In genomic region chr9:32384002-32384363, GRCh38 we compare ENCODE assay signal across 8 cellular contexts. TPM values are rescaled to one million over a fixed set of nuclear protein-coding genes. Genes with fewer than 3 reads are reported as not detected.
A peak's percentile ranks its signal among the peaks of the same experiment; 100 is the strongest.
DNase-seq lines count a peak whose midpoint lies in the region; ATAC-seq, FAIRE-seq and TF ChIP-seq lines count a peak whose summit lies in the region.

No MANE protein-coding gene starts in this region.

- H3K9me3 Mint-ChIP-seq in activated T-helper 1 cell treated with anti-CD3 and anti-CD28 coated beads, Interleukin-12 subunit alpha, Interleukin-12 subunit beta, Interleukin-2, Interleukin-4 antibody, amounts not matched to agents 30 ng/mL and 10 ng/mL and 1 ng/mL, durations not matched to agents 14 hours and 24 hours and 36 hours = no peaks in the 10 kb centered on the region

- intact Hi-C loops in activated T-helper 1 cell treated with anti-CD3 and anti-CD28 coated beads, Interleukin-12 subunit alpha, Interleukin-12 subunit beta, Interleukin-2, Interleukin-4 antibody, amounts not matched to agents 30 ng/mL and 10 ng/mL and 1 ng/mL, durations not matched to agents 14 hours and 24 hours and 36 hours (cut with micrococcal nuclease) = loop anchor here (1.0 kb wide), 2 partner anchors 167 to 189 kb away; partner anchors contain the start of gene NDUFB6

- peaks cover 21% of the 10 kb centered on the region for H3K27me3 Mint-ChIP-seq in activated T-helper 1 cell treated with anti-CD3 and anti-CD28 coated beads, Interleukin-12 subunit alpha, Interleukin-12 subunit beta, Interleukin-2, Interleukin-4 antibody, amounts not matched to agents 30 ng/mL and 10 ng/mL and 1 ng/mL, durations not matched to agents 14 hours and 24 hours and 36 hours (ENCODE audit: insufficient read depth)

- H3K4me2 ChIP-seq in SK-N-SH (peak overlapping the region; percentile 79), keratinocyte (ENCODE audit: control insufficient read depth, extremely low read depth, insufficient read depth, low read depth, low read length) (peak overlapping the region; percentile 73)

- no peak for FAIRE-seq in keratinocyte (lab: Jason Lieb, UNC)

- peak overlapping the region; percentile 77 for H3K4me3 Mint-ChIP-seq in activated T-helper 1 cell treated with anti-CD3 and anti-CD28 coated beads, Interleukin-12 subunit alpha, Interleukin-12 subunit beta, Interleukin-2, Interleukin-4 antibody, amounts not matched to agents 30 ng/mL and 10 ng/mL and 1 ng/mL, durations not matched to agents 14 hours and 24 hours and 36 hours

- peak overlapping the region; percentile 97 for H2AFZ ChIP-seq in SK-N-SH (ENCODE audit: low read depth)
- H2AFZ ChIP-seq in keratinocyte (ENCODE audit: control insufficient read depth, low read length) = peak overlapping the region; percentile 94

- no peaks in the 10 kb centered on the region for H4K20me1 ChIP-seq in SK-N-SH (ENCODE audit: insufficient read depth)
- H4K20me1 ChIP-seq in keratinocyte (ENCODE audit: control insufficient read depth, extremely low read depth, insufficient read depth, low read length) = no peaks in the 10 kb centered on the region

- peaks cover under 1 to 10% of the 10 kb centered on the region in 2 experiments; a peak in 2 of 4 replicates for H3K4me1 ChIP-seq in SK-N-SH (ENCODE audit: control insufficient read depth in 1 of 2, insufficient read depth in 2 of 2, low read depth in 1 of 2, low read length in 1 of 2)
- H3K4me1 ChIP-seq in keratinocyte (ENCODE audit: control insufficient read depth, extremely low read depth, insufficient read depth, low read length) = peaks cover 7% of the 10 kb centered on the region
- H3K4me1 ChIP-seq in thoracic aorta (ENCODE audit: control insufficient read depth in 1 of 2, low read depth in 2 of 2) = peaks cover 16 to 32% of the 10 kb centered on the region in 2 donors

- DNase-seq in SK-N-SH (no peak), keratinocyte (ENCODE audit: low read depth, low spot score) (no peak), thoracic aorta (ENCODE audit: low spot score) (no peak), GM13976 (ENCODE audit: low spot score) (no peak)
- no peak for DNase-seq in activated T-helper 1 cell treated with anti-CD3 and anti-CD28 coated beads, Interleukin-12 subunit alpha, Interleukin-12 subunit beta, Interleukin-2, Interleukin-4 antibody, amounts not matched to agents 30 ng/mL and 10 ng/mL and 1 ng/mL, durations not matched to agents 14 hours and 24 hours and 36 hours (ENCODE audit: low spot score)

- under 1% methylated on average over 13 of the region's 13 CpGs for whole genome bisulfite sequencing in SK-N-SH (ENCODE audit: low lambda C conversion rate)

- in situ Hi-C loops in GM13976 (cut with MboI; ENCODE audit: low sequenced_read_pairs, unreplicated experiment) = loop anchor here (5.0 to 10.0 kb wide), 3 partner anchors 193 to 601 kb away; no protein-coding TSS in a partner anchor

- peak overlapping the region; percentile 88 to 91 for H3K4me3 ChIP-seq in SK-N-SH (ENCODE audit: low read depth in 2 of 2, low read length in 1 of 2)
- peak overlapping the region; percentile 71 to 85 (median 83) for H3K4me3 ChIP-seq in keratinocyte (ENCODE audit: control insufficient read depth in 2 of 3, extremely low read depth in 1 of 3, insufficient read depth in 2 of 3, low read depth in 1 of 3, low read length in 3 of 3)
- peak overlapping the region; percentile 82 for H3K4me3 ChIP-seq in thoracic aorta

- POLR2A ChIA-PET in SK-N-SH (lab: Yijun Ruan, JAX) = interaction anchor here (0.9 to 1.0 kb wide), 2 partner anchors 10 to 167 kb away, joined by 3 to 5 read pairs; no protein-coding TSS in a partner anchor

- no peaks in the 10 kb centered on the region for H3F3A ChIP-seq in SK-N-SH (replicated peaks; ENCODE audit: insufficient read depth)

- H3K79me2 ChIP-seq in SK-N-SH (ENCODE audit: insufficient read depth) (peaks cover 28% of the 10 kb centered on the region), keratinocyte (ENCODE audit: control insufficient read depth, insufficient read depth, low read length) (peaks cover 5% of the 10 kb centered on the region)

- H3K27me3 ChIP-seq in SK-N-SH (ENCODE audit: insufficient read depth) = no peaks in the 10 kb centered on the region
- peaks cover 9% of the 10 kb centered on the region for H3K27me3 ChIP-seq in keratinocyte (ENCODE audit: control insufficient read depth, extremely low read depth, insufficient read depth, low read length)
- H3K27me3 ChIP-seq in thoracic aorta (replicated peaks; ENCODE audit: insufficient read depth) = no peaks in the 10 kb centered on the region

- H3K9me1 ChIP-seq in keratinocyte (ENCODE audit: control insufficient read depth, extremely low read depth, insufficient read depth, low read length) = no peaks in the 10 kb centered on the region

- ATAC-seq in SK-N-SH treated with all-trans-retinoic acid at 6 μM for 48 hours = no peak; the same call in 2 of the 3 replicates
- peak; percentile 30 for ATAC-seq in thoracic aorta (ENCODE audit: insufficient number of reproducible peaks, low FRiP score, low read depth)
- no peak for ATAC-seq in GM21423 (IDR thresholded peaks at IDR 0.05; ENCODE audit: unreplicated experiment)
- no peak for ATAC-seq in HG02870 (IDR thresholded peaks at IDR 0.05; ENCODE audit: unreplicated experiment)

- H3K9ac ChIP-seq in SK-N-SH (peak overlapping the region; percentile 73; the same call in 1 of the 2 replicates), keratinocyte (ENCODE audit: control insufficient read depth, extremely low read depth, insufficient read depth, low read length) (peak overlapping the region; percentile 88)

- peak overlapping the region; percentile 38 for H3K27ac Mint-ChIP-seq in activated T-helper 1 cell treated with anti-CD3 and anti-CD28 coated beads, Interleukin-12 subunit alpha, Interleukin-12 subunit beta, Interleukin-2, Interleukin-4 antibody, amounts not matched to agents 30 ng/mL and 10 ng/mL and 1 ng/mL, durations not matched to agents 14 hours and 24 hours and 36 hours

- TF ChIP-seq EP300 in SK-N-SH (IDR thresholded peaks at IDR 0.05; ENCODE audit: borderline replicate concordance in 1 of 2, low read depth in 1 of 2, low read length in 1 of 2) = no peak

- dilution Hi-C loops in keratinocyte (cut with MboI; ENCODE audit: extremely low pct_ligation_motif_present, low sequenced_read_pairs) = no loop called here

- H3K4me1 Mint-ChIP-seq in activated T-helper 1 cell treated with anti-CD3 and anti-CD28 coated beads, Interleukin-12 subunit alpha, Interleukin-12 subunit beta, Interleukin-2, Interleukin-4 antibody, amounts not matched to agents 30 ng/mL and 10 ng/mL and 1 ng/mL, durations not matched to agents 14 hours and 24 hours and 36 hours (ENCODE audit: low read depth) = peaks cover 15% of the 10 kb centered on the region

- no peak for TF ChIP-seq CTCF in SK-N-SH (IDR thresholded peaks at IDR 0.05)
- no peak for TF ChIP-seq CTCF in keratinocyte (optimal IDR thresholded peaks at IDR 0.05 in 1 of 3, IDR thresholded peaks at IDR 0.05 in 1 of 3, conservative IDR thresholded peaks at IDR 0.05 in 1 of 3; ENCODE audit: extremely low read depth in 1 of 3, insufficient read depth in 2 of 3, low read length in 3 of 3)
- no peak for TF ChIP-seq CTCF in thoracic aorta (IDR thresholded peaks at IDR 0.05)
- no peak for TF ChIP-seq CTCF in GM13976 (IDR thresholded peaks at IDR 0.05; ENCODE audit: borderline replicate concordance, control extremely low read depth, extremely low read depth, insufficient read depth, missing control alignments)

- peaks cover 2% of the 10 kb centered on the region for H3K36me3 Mint-ChIP-seq in activated T-helper 1 cell treated with anti-CD3 and anti-CD28 coated beads, Interleukin-12 subunit alpha, Interleukin-12 subunit beta, Interleukin-2, Interleukin-4 antibody, amounts not matched to agents 30 ng/mL and 10 ng/mL and 1 ng/mL, durations not matched to agents 14 hours and 24 hours and 36 hours (ENCODE audit: low read depth)

- CTCF ChIA-PET in SK-N-SH (lab: Yijun Ruan, JAX) = interaction anchor here (0.7 to 6.7 kb wide), 11 partner anchors 12 to 584 kb away, joined by 3 to 88 read pairs (median 4); partner anchors contain the start of genes NDUFB6 and RIGI

- no peak for TF ChIP-seq RAD21 in SK-N-SH (IDR thresholded peaks at IDR 0.05; ENCODE audit: low read length)

- peak overlapping the region in 1 of 2 experiments; percentile 27; a peak in 1 of 4 replicates for H3K27ac ChIP-seq in SK-N-SH (ENCODE audit: low read depth in 2 of 2, low read length in 1 of 2)
- no peak overlapping the region for H3K27ac ChIP-seq in keratinocyte (ENCODE audit: control insufficient read depth, insufficient read depth, low read length)
- H3K27ac ChIP-seq in thoracic aorta = peak overlapping the region; percentile 78 to 90

- no peaks in the 10 kb centered on the region for H3K9me2 ChIP-seq in SK-N-SH

- H3K36me3 ChIP-seq in SK-N-SH (replicated peaks in 1 of 2; ENCODE audit: control insufficient read depth in 1 of 2, insufficient read depth in 2 of 2, low read length in 1 of 2) = no peaks in the 10 kb centered on the region
- H3K36me3 ChIP-seq in keratinocyte (ENCODE audit: control insufficient read depth in 2 of 2, extremely low read depth in 1 of 2, insufficient read depth in 2 of 2, low read length in 2 of 2) = no peaks in the 10 kb centered on the region
- no peaks in the 10 kb centered on the region for H3K36me3 ChIP-seq in thoracic aorta

- H3K9me3 ChIP-seq in SK-N-SH (no peaks in the 10 kb centered on the region), keratinocyte (ENCODE audit: control insufficient read depth, low read depth, low read length) (no peaks in the 10 kb centered on the region), thoracic aorta (no peaks in the 10 kb centered on the region)

TF ChIP-seq in SK-N-SH treated with all-trans-retinoic acid at 6 μM for 48 hours, 23 proteins besides CTCF, POLR2A, EP300 and RAD21 (continues in another document):
- no peak for TF ChIP-seq TOX (CRISPR knock-in tag; IDR thresholded peaks at IDR 0.05; ENCODE audit: borderline replicate concordance)
- no peak for TF ChIP-seq ZNF70 (CRISPR knock-in tag; IDR thresholded peaks at IDR 0.05)
- TF ChIP-seq ZFP30 (CRISPR knock-in tag; IDR thresholded peaks at IDR 0.05) = no peak

RNA-seq across cellular contexts. Expression of gene ACO1, which starts 0.5 kb away (rescaled TPM):
- polyA plus RNA-seq in SK-N-SH (2012; rRNA removed) = 25.4 and 33.7 TPM in 2 replicates
- 26.8 and 27.9 TPM in 2 replicates for polyA plus RNA-seq in SK-N-SH (2012; cell fraction: cytosol; rRNA removed)
- polyA plus RNA-seq in SK-N-SH (2012; cell fraction: nucleus; rRNA removed) = 19.0 and 29.3 TPM in 2 replicates
- total RNA-seq in activated T-helper 1 cell treated with anti-CD3 and anti-CD28 coated beads, Interleukin-12 subunit alpha, Interleukin-12 subunit beta, Interleukin-2, Interleukin-4 antibody, amounts not matched to agents 30 ng/mL and 10 ng/mL and 1 ng/mL, durations not matched to agents 14 hours and 24 hours and 36 hours = 5.6 and 6.9 TPM in 2 replicates
- polyA plus RNA-seq in keratinocyte = 23.9 to 30.8 TPM (median 29.2 TPM) in 3 replicates
- polyA plus RNA-seq in keratinocyte (2011; ENCODE audit: low read depth) = 3.3 TPM
- 22.7 and 31.3 TPM in 2 replicates for polyA plus RNA-seq in keratinocyte (2011; cell fraction: cytosol; rRNA removed)
- 24.3 and 26.9 TPM in 2 replicates for polyA plus RNA-seq in keratinocyte (2011; cell fraction: nucleus; rRNA removed)
- 6.6 and 20.8 TPM in 2 replicates for polyA plus RNA-seq in keratinocyte (2012; ENCODE audit: low replicate concordance)
- 18.2 to 38.8 TPM (median 35.4 TPM) in 3 replicates for polyA minus RNA-seq in keratinocyte
- 17.1 TPM for polyA minus RNA-seq in keratinocyte (2011; cell fraction: cytosol; rRNA and poly(A)+ RNA removed)
- 14.8 and 25.1 TPM in 2 replicates for polyA minus RNA-seq in keratinocyte (2011; cell fraction: nucleus; rRNA and poly(A)+ RNA removed)
- 10 to 100 TPM; 28.6 to 32.9 TPM for total RNA-seq in thoracic aorta
